In genomic region chr10:130686680-130687300, GRCh38 we compare ENCODE assay signal across 12 cellular contexts.
DNase-seq lines count a peak whose midpoint lies in the region; ATAC-seq, FAIRE-seq and TF ChIP-seq lines count a peak whose summit lies in the region.
"Had no signal": no experiment of that assay in that cellular context is flagged by ENCODE, and none has a peak within 500 bp of the region (broad histone marks: within the 10 kb centered on the region; RNA-seq: fewer than 3 reads in every experiment).

No MANE protein-coding gene starts in this region.

- DNase-seq in RPMI8226 (peak; percentile 2), kidney (no peak), osteoblast (ENCODE audit: insufficient read length, low spot score, missing footprints) (no peak)
- no peak for DNase-seq in natural killer cell treated with Interleukin-12 subunit alpha and Interleukin-12 subunit beta and Interleukin-15 and Interleukin-18, amount 100 ng/mL, for 72 hours (ENCODE audit: low spot score)
- DNase-seq: activated naive CD4-positive, alpha-beta T cell treated with anti-CD3 and anti-CD28 coated beads, Interleukin-2, amount 50 U/mL, for 16 hours; CD4-positive, CD25-positive, alpha-beta regulatory T cell had no signal

- H3K4me3 ChIP-seq in HEK293 (ENCODE audit: low read depth, low read length): no peak overlapping the region
- no peak overlapping the region for H3K4me3 ChIP-seq in kidney (ENCODE audit: low read length in 2 of 2)
- no peak overlapping the region for H3K4me3 ChIP-seq in osteoblast (ENCODE audit: insufficient read depth, low read length)

- H4K20me1 ChIP-seq in osteoblast (ENCODE audit: insufficient read depth, low read length): no peaks in the 10 kb centered on the region

- no peak overlapping the region for H3K9ac ChIP-seq in kidney (ENCODE audit: low read length in 2 of 2)

- no peaks in the 10 kb centered on the region for H3K79me2 ChIP-seq in osteoblast (ENCODE audit: insufficient read depth, low read length)

- no peaks in the 10 kb centered on the region for H3K27me3 Mint-ChIP-seq in natural killer cell treated with Interleukin-12 subunit alpha and Interleukin-12 subunit beta and Interleukin-15 and Interleukin-18, amount 100 ng/mL, for 72 hours
- H3K27me3 Mint-ChIP-seq: CD4-positive, CD25-positive, alpha-beta regulatory T cell had no signal

- H3K9me3 ChIP-seq in HEK293 (ENCODE audit: control insufficient read depth, insufficient read depth, low read depth, low read length): no peaks in the 10 kb centered on the region
- H3K9me3 ChIP-seq in kidney (ENCODE audit: control insufficient read depth in 1 of 2, low read length in 2 of 2): no peaks in the 10 kb centered on the region
- no peaks in the 10 kb centered on the region for H3K9me3 ChIP-seq in osteoblast (ENCODE audit: low read depth, low read length)

- no peak for FAIRE-seq in kidney (lab: Jason Lieb, UNC)
- FAIRE-seq: endometrium had no signal

- no peak overlapping the region for H3K4me3 Mint-ChIP-seq in natural killer cell treated with Interleukin-12 subunit alpha and Interleukin-12 subunit beta and Interleukin-15 and Interleukin-18, amount 100 ng/mL, for 72 hours
- H3K4me3 Mint-ChIP-seq: CD4-positive, CD25-positive, alpha-beta regulatory T cell had no signal

- H3K27ac Mint-ChIP-seq in natural killer cell treated with Interleukin-12 subunit alpha and Interleukin-12 subunit beta and Interleukin-15 and Interleukin-18, amount 100 ng/mL, for 72 hours: no peak overlapping the region
- H3K27ac Mint-ChIP-seq: CD4-positive, CD25-positive, alpha-beta regulatory T cell had no signal

- no peaks in the 10 kb centered on the region for H3K4me1 ChIP-seq in HEK293 (ENCODE audit: control insufficient read depth, insufficient read depth, low read length)
- H3K4me1 ChIP-seq in kidney (ENCODE audit: control insufficient read depth in 1 of 2, insufficient read depth in 1 of 2, low read depth in 1 of 2, low read length in 2 of 2): no peaks in the 10 kb centered on the region
- no peaks in the 10 kb centered on the region for H3K4me1 ChIP-seq in osteoblast (ENCODE audit: insufficient read depth, low read length)

- CTCF ChIA-PET in HEK293 (lab: Yijun Ruan, JAX): interaction anchor here (0.7 kb wide), 1 partner anchor 247 kb away, joined by 3 read pairs; no protein-coding TSS in a partner anchor

- ATAC-seq in HG02642 (IDR thresholded peaks at IDR 0.05; ENCODE audit: poor library complexity, unreplicated experiment): no peak
- ATAC-seq in natural killer cell treated with Interleukin-12 subunit alpha and Interleukin-12 subunit beta and Interleukin-15 and Interleukin-18, amount 100 ng/mL, for 72 hours: no peak
- no peak for ATAC-seq in GM19351 (IDR thresholded peaks at IDR 0.05; ENCODE audit: unreplicated experiment)

- H3K27ac ChIP-seq in 22Rv1 (no peak overlapping the region), HEK293 (ENCODE audit: extremely low read depth, low read depth, low read length) (no peak overlapping the region), kidney (ENCODE audit: low read depth in 2 of 2, low read length in 2 of 2) (no peak overlapping the region), osteoblast (ENCODE audit: low read depth, low read length) (no peak overlapping the region)
- H3K27ac ChIP-seq: HL-60 had no signal

- POLR2A ChIA-PET in HEK293 (lab: Yijun Ruan, JAX): no interaction called here

- no peaks in the 10 kb centered on the region for H3K4me1 Mint-ChIP-seq in natural killer cell treated with Interleukin-12 subunit alpha and Interleukin-12 subunit beta and Interleukin-15 and Interleukin-18, amount 100 ng/mL, for 72 hours (ENCODE audit: low read depth in 2 of 2)
- H3K4me1 Mint-ChIP-seq: CD4-positive, CD25-positive, alpha-beta regulatory T cell had no signal

- H3K9me3 Mint-ChIP-seq in natural killer cell treated with Interleukin-12 subunit alpha and Interleukin-12 subunit beta and Interleukin-15 and Interleukin-18, amount 100 ng/mL, for 72 hours: peaks cover 4% of the 10 kb centered on the region

- intact Hi-C loops in kidney (cut with DNase I): no loop called here

- H3K36me3 ChIP-seq in HEK293 (ENCODE audit: control insufficient read depth in 2 of 2, insufficient read depth in 1 of 2, low read length in 2 of 2) (no peaks in the 10 kb centered on the region), kidney (ENCODE audit: control insufficient read depth in 1 of 2, insufficient read depth in 2 of 2, low read length in 2 of 2) (no peaks in the 10 kb centered on the region), osteoblast (ENCODE audit: insufficient read depth, low read length) (no peaks in the 10 kb centered on the region)

- no peak overlapping the region for H2AFZ ChIP-seq in osteoblast (ENCODE audit: low read length)

- TF ChIP-seq CTCF in 22Rv1 (IDR thresholded peaks at IDR 0.05): peak; percentile 61
- TF ChIP-seq CTCF in HEK293 (tag by site-specific recombination; IDR thresholded peaks at IDR 0.05): no peak
- peak; percentile 54 for TF ChIP-seq CTCF in kidney (IDR thresholded peaks at IDR 0.05; ENCODE audit: borderline replicate concordance, extremely low read depth, insufficient read depth)
- no peak for TF ChIP-seq CTCF in osteoblast (IDR thresholded peaks at IDR 0.05; ENCODE audit: extremely low read depth, low read depth, low read length)

- no peaks in the 10 kb centered on the region for H3K27me3 ChIP-seq in osteoblast (ENCODE audit: insufficient read depth, low read length)

- H3K4me2 ChIP-seq in osteoblast (ENCODE audit: insufficient read depth, low read length): no peak overlapping the region

- H3K36me3 Mint-ChIP-seq in natural killer cell treated with Interleukin-12 subunit alpha and Interleukin-12 subunit beta and Interleukin-15 and Interleukin-18, amount 100 ng/mL, for 72 hours: no peaks in the 10 kb centered on the region
- H3K36me3 Mint-ChIP-seq: CD4-positive, CD25-positive, alpha-beta regulatory T cell had no signal

TF ChIP-seq in HEK293, 187 proteins besides CTCF, POLR2A, EP300 and RAD21:
- TF ChIP-seq PRDM6 (tag by site-specific recombination; IDR thresholded peaks at IDR 0.05) (no peak), ZNF654 (tag by site-specific recombination; IDR thresholded peaks at IDR 0.05; ENCODE audit: low read depth) (peak; percentile 28; the same call in 1 of the 2 replicates)
TF ChIP-seq in HEK293: peak in this region for 1.

Comparison
In these comparisons a context has a peak if more than half of its experiments do, and no peak if none do; other contexts are left out.
1. CTCF ChIP-seq: peak in 22Rv1 (single experiment) and kidney (single experiment); none in HEK293 (single experiment) and osteoblast (single experiment).